ENCODE assay signal across 27 cellular contexts in genomic region chr5:92863666-92864065, GRCh38.
"Had no signal": no experiment of that assay in that cellular context is flagged by ENCODE, and none has a peak within 500 bp of the region (broad histone marks: within the 10 kb centered on the region; RNA-seq: fewer than 3 reads in every experiment).

No MANE protein-coding gene starts in this region.

- H3K36me3 ChIP-seq: stomach, suprapubic skin, thoracic aorta, thyroid gland, tibial artery, tibial nerve, transverse colon, upper lobe of left lung, upper lobe of right lung, uterus, vagina had no signal

- DNase-seq: stimulated activated CD4-positive, alpha-beta T cell treated with anti-CD3 and anti-CD28 coated beads, Interleukin-2, amount 100 ng/mL, for 48 hours; stimulated activated CD4-positive, alpha-beta T cell treated with anti-CD3 and anti-CD28 coated beads, Interleukin-4, amount 100 ng/mL, for 1 hour; stimulated activated CD4-positive, alpha-beta T cell treated with anti-CD3 and anti-CD28 coated beads, Interleukin-4, amount 100 ng/mL, for 24 hours; stimulated activated CD4-positive, alpha-beta T cell treated with anti-CD3 and anti-CD28 coated beads, Interleukin-4, amount 100 ng/mL, for 4 hours; stimulated activated CD8-positive, alpha-beta memory T cell treated with anti-CD3 and anti-CD28 coated beads, Interleukin-4, amount 100 ng/mL, for 48 hours; stimulated activated naive B cell treated with anti-CD40 and anti-IgM and Interleukin-4, amounts not matched to agents 10 μg/mL and 1 μg/mL and 100 μg/mL, for 72 hours; stimulated activated naive CD4-positive, alpha-beta T cell; stimulated activated naive CD4-positive, alpha-beta T cell treated with Interleukin-2 at 50 U/mL for 16 hours; stimulated activated naive CD8-positive, alpha-beta T cell treated with anti-CD3 and anti-CD28 coated beads, Interleukin-15, amount 100 ng/mL, for 72 hours; stimulated activated naive CD8-positive, alpha-beta T cell treated with anti-CD3 and anti-CD28 coated beads, Interleukin-15, Interleukin-2, amounts not matched to agents 100 U/mL and 50 U/mL, for 24 hours; stomach; substantia nigra; testis; thyroid gland; tibial artery; transverse colon; trophoblast cell; upper lobe of left lung; upper lobe of right lung; uterus had no signal

- H3K4me3 ChIP-seq: stomach, suprapubic skin, testis, thoracic aorta, thyroid gland, tibial artery, tibial nerve, transverse colon, upper lobe of left lung, upper lobe of right lung, uterus, vagina had no signal

- H3K27ac ChIP-seq: stomach, suprapubic skin, testis, thoracic aorta, thyroid gland, tibial artery, tibial nerve, transverse colon, upper lobe of left lung, upper lobe of right lung, uterus, vagina had no signal

- H3K27me3 ChIP-seq: stomach, suprapubic skin, testis, thyroid gland, tibial artery, tibial nerve, transverse colon, upper lobe of left lung, upper lobe of right lung, uterus, vagina had no signal

- ATAC-seq: stimulated activated effector memory CD8-positive, alpha-beta T cell treated with anti-CD3 and anti-CD28 coated beads, Interleukin-12 subunit alpha, Interleukin-12 subunit beta, amount 100 ng/mL, for 72 hours; stimulated activated memory B cell treated with anti-CD40 and anti-IgM and Interleukin-4, amounts not matched to agents 10 μg/mL and 1 μg/mL and 100 μg/mL, for 72 hours; stimulated activated naive B cell treated with anti-CD40 and anti-IgM and Interleukin-4, amounts not matched to agents 10 μg/mL and 1 μg/mL and 100 μg/mL, for 72 hours; stimulated activated naive CD8-positive, alpha-beta T cell treated with anti-CD3 and anti-CD28 coated beads, Interleukin-15, amount 100 ng/mL, for 72 hours; stimulated activated naive CD8-positive, alpha-beta T cell treated with anti-CD3 and anti-CD28 coated beads, Interleukin-15, Interleukin-2, amounts not matched to agents 100 U/mL and 50 U/mL, for 24 hours; upper lobe of right lung had no signal

- FAIRE-seq: urothelium cell line had no signal

- H3K4me1 ChIP-seq: stomach, suprapubic skin, testis, thyroid gland, tibial artery, tibial nerve, transverse colon, upper lobe of left lung, upper lobe of right lung, uterus, vagina had no signal

- H3K9me3 ChIP-seq: stomach, suprapubic skin, testis, thoracic aorta, thyroid gland, tibial artery, tibial nerve, transverse colon, upper lobe of left lung, upper lobe of right lung, uterus, vagina had no signal
